8 cellular contexts compared by ENCODE assay signal in genomic region chr6:119742188-119742803, GRCh38.
DNase-seq lines count a peak whose midpoint lies in the region; ATAC-seq and TF ChIP-seq lines count a peak whose summit lies in the region.

No MANE protein-coding gene starts in this region.

- no peak overlapping the region for H3K4me3 ChIP-seq in WERI-Rb-1 (ENCODE audit: low read depth, low read length)
- no peak overlapping the region for H3K4me3 ChIP-seq in choroid plexus epithelial cell (ENCODE audit: low read depth, low read length)
- no peak overlapping the region for H3K4me3 ChIP-seq in lower leg skin (ENCODE audit: low read depth, poor library complexity, severe bottlenecking)

- H3K27me3 ChIP-seq in WERI-Rb-1 (ENCODE audit: insufficient read depth, low read depth, severe bottlenecking) = no peaks in the 10 kb centered on the region

- intact Hi-C loops in lower leg skin (cut with DNase I; ENCODE audit: low total_unique reads) = no loop called here

- peak; percentile 91 for ATAC-seq in HG02610 (IDR thresholded peaks at IDR 0.05; ENCODE audit: unreplicated experiment)

- no peak for TF ChIP-seq POLR2A in lower leg skin (IDR thresholded peaks at IDR 0.05)

- DNase-seq in NCI-H2196 (lab: John Stamatoyannopoulos, UW; ENCODE audit: unreplicated experiment) (peak; percentile 22), NCI-H2196 treated with DMSO at 0.1 percent for 48 hours (lab: John Stamatoyannopoulos, UW; ENCODE audit: unreplicated experiment) (no peak), NAMALWA (ENCODE audit: low spot score) (peak; percentile 85), WERI-Rb-1 (peak; percentile 79), choroid plexus epithelial cell (ENCODE audit: low read depth) (peak; percentile 59), lower leg skin (ENCODE audit: low spot score in 2 of 2) (peak; percentile 33 to 89)
- peak; percentile 1 to 5 for DNase-seq in stimulated activated CD8-positive, alpha-beta memory T cell treated with anti-CD3 and anti-CD28 coated beads, Interleukin-2, amount 100 ng/mL, for 1 hour (ENCODE audit: low read depth in 2 of 2)

- no peak overlapping the region for H3K27ac ChIP-seq in WERI-Rb-1

- TF ChIP-seq CTCF in WERI-Rb-1 (IDR thresholded peaks at IDR 0.05; ENCODE audit: low read depth, low read length) = peak; percentile 79
- peak; percentile 88 for TF ChIP-seq CTCF in choroid plexus epithelial cell (conservative IDR thresholded peaks at IDR 0.05; ENCODE audit: low read depth, low read length)
- no peak for TF ChIP-seq CTCF in lower leg skin (IDR thresholded peaks at IDR 0.05)

- WGBS in lower leg skin, 2 donors = 14 to 23% methylated on average over 6 of the region's 6 CpGs

- H3K9me3 ChIP-seq in WERI-Rb-1 (ENCODE audit: severe bottlenecking) = no peaks in the 10 kb centered on the region

- no peaks in the 10 kb centered on the region for H3K36me3 ChIP-seq in WERI-Rb-1

Comparison
In these comparisons a context has a peak if more than half of its experiments do, and no peak if none do; other contexts are left out.
1. CTCF ChIP-seq: peak in WERI-Rb-1 (single experiment) and choroid plexus epithelial cell (single experiment); none in lower leg skin (0 of 3).